11 cellular contexts compared by ENCODE assay signal in genomic region chr18:2627821-2628276, GRCh38. TPM values are rescaled to one million over a fixed set of nuclear protein-coding genes. Genes with fewer than 3 reads are reported as not detected.
DNase-seq lines count a peak whose midpoint lies in the region; ATAC-seq and TF ChIP-seq lines count a peak whose summit lies in the region.
"Had no signal": no experiment of that assay in that cellular context is flagged by ENCODE, and none has a peak within 500 bp of the region (broad histone marks: within the 10 kb centered on the region; RNA-seq: fewer than 3 reads in every experiment).

No MANE protein-coding gene starts in this region.

- H3K4me1 ChIP-seq in neutrophil (ENCODE audit: control insufficient read depth in 1 of 2, insufficient read depth in 1 of 2, low read depth in 1 of 2, low read length in 1 of 2), result peaks cover 27 to 34% of the 10 kb centered on the region in 2 experiments

- H3K27ac ChIP-seq in neutrophil, result peak overlapping the region; percentile 67
- H3K27ac ChIP-seq: 22Rv1 had no signal

- H3K4me3 Mint-ChIP-seq in activated T-cell treated with anti-CD3 and anti-CD28 coated beads, Interleukin-2, amount 50 U/mL, for 72 hours, result peak overlapping the region; percentile 37 to 68
- H3K4me3 Mint-ChIP-seq: brain, IgD-negative memory B cell had no signal

- H3K27ac Mint-ChIP-seq in activated T-cell treated with anti-CD3 and anti-CD28 coated beads, Interleukin-2, amount 50 U/mL, for 72 hours, result peak overlapping the region; percentile 72
- H3K27ac Mint-ChIP-seq: brain, IgD-negative memory B cell had no signal

- no peaks in the 10 kb centered on the region for H3K27me3 ChIP-seq in neutrophil

- H3K9me3 ChIP-seq in neutrophil, result no peaks in the 10 kb centered on the region

- peak; percentile 31 for TF ChIP-seq CTCF in neutrophil (IDR thresholded peaks at IDR 0.05)

- no peaks in the 10 kb centered on the region for H3K27me3 Mint-ChIP-seq in activated T-cell treated with anti-CD3 and anti-CD28 coated beads, Interleukin-2, amount 50 U/mL, for 72 hours (ENCODE audit: low read depth)
- H3K27me3 Mint-ChIP-seq: IgD-negative memory B cell had no signal

- peak overlapping the region; percentile 9 to 18 for H3K4me3 ChIP-seq in neutrophil (ENCODE audit: low read depth in 1 of 2, low read length in 1 of 2)

- peaks cover 33% of the 10 kb centered on the region for H3K4me1 Mint-ChIP-seq in activated T-cell treated with anti-CD3 and anti-CD28 coated beads, Interleukin-2, amount 50 U/mL, for 72 hours (ENCODE audit: low read depth)
- H3K4me1 Mint-ChIP-seq: brain had no signal

- peak; percentile 66 for DNase-seq in DMS53 (lab: John Stamatoyannopoulos, UW)
- no peak for DNase-seq in DMS53 treated with DMSO at 0.1 percent for 48 hours (lab: John Stamatoyannopoulos, UW; ENCODE audit: unreplicated experiment)
- DNase-seq in activated T-cell treated with anti-CD3 and anti-CD28 coated beads, Interleukin-2, amount 50 U/mL, for 72 hours, result peak; percentile 60 to 61
- no peak for DNase-seq in activated CD8-positive, alpha-beta memory T cell treated with anti-CD3 and anti-CD28 coated beads, Interleukin-2, amount 50 U/mL, for 48 hours
- DNase-seq in NCI-H187 treated with DMSO at 0.1 percent for 48 hours (lab: John Stamatoyannopoulos, UW), result no peak
- DNase-seq in iPS-NIHi11 (ENCODE audit: low spot score), result no peak

- peak; percentile 64 for ATAC-seq in HG03378 (IDR thresholded peaks at IDR 0.05; ENCODE audit: unreplicated experiment)
- peak; percentile 98 to 99 for ATAC-seq in activated T-cell treated with anti-CD3 and anti-CD28 coated beads, Interleukin-2, amount 50 U/mL, for 72 hours (replicated peaks in 1 of 2)

- no peaks in the 10 kb centered on the region for H3K36me3 ChIP-seq in neutrophil

- peaks cover 9 to 12% of the 10 kb centered on the region in 2 donors for H3K36me3 Mint-ChIP-seq in activated T-cell treated with anti-CD3 and anti-CD28 coated beads, Interleukin-2, amount 50 U/mL, for 72 hours (ENCODE audit: insufficient read depth in 2 of 2)
- H3K36me3 Mint-ChIP-seq: brain had no signal

- peaks cover 5 to 12% of the 10 kb centered on the region in 2 donors for H3K9me3 Mint-ChIP-seq in activated T-cell treated with anti-CD3 and anti-CD28 coated beads, Interleukin-2, amount 50 U/mL, for 72 hours

RNA-seq across cellular contexts. Expression of gene SMCHD1, which starts 27.7 kb away (rescaled TPM):
- 100 to 1,000 TPM; 103 to 137 TPM for total RNA-seq in activated T-cell treated with anti-CD3 and anti-CD28 coated beads, Interleukin-2, amount 50 U/mL, for 72 hours

RNA-seq across cellular contexts. Expression of gene NDC80, which starts 56.5 kb away (rescaled TPM):
- 100 to 1,000 TPM in 1 of 2 donors, 10 to 100 TPM in 1; 82.0 to 113 TPM for total RNA-seq in activated T-cell treated with anti-CD3 and anti-CD28 coated beads, Interleukin-2, amount 50 U/mL, for 72 hours

RNA-seq across cellular contexts. Expression of gene METTL4, which starts 56.5 kb away (rescaled TPM):
- total RNA-seq in activated T-cell treated with anti-CD3 and anti-CD28 coated beads, Interleukin-2, amount 50 U/mL, for 72 hours, result 10 to 100 TPM; 23.1 to 28.3 TPM

Comparison
In these comparisons a context has a peak if more than half of its experiments do, and no peak if none do; other contexts are left out.
1. DNase-seq: peak in DMS53 (single experiment) and activated T-cell treated with anti-CD3 and anti-CD28 coated beads, Interleukin-2, amount 50 U/mL, for 72 hours (2 of 2); none in DMS53 treated with DMSO at 0.1 percent for 48 hours (single experiment), activated CD8-positive, alpha-beta memory T cell treated with anti-CD3 and anti-CD28 coated beads, Interleukin-2, amount 50 U/mL, for 48 hours (single experiment), NCI-H187 treated with DMSO at 0.1 percent for 48 hours (single experiment) and iPS-NIHi11 (single experiment).